ENCODE assay signal across 1 cellular context in genomic region chr11:813440-814096, GRCh38.
TF ChIP-seq lines count a peak whose summit lies in the region.

No MANE protein-coding gene starts in this region.

TF ChIP-seq in K562, 482 proteins besides CTCF, POLR2A, EP300 and RAD21 (continued from another document):
- TF ChIP-seq MAX (CRISPR knock-in tag; IDR thresholded peaks at IDR 0.05), result peak; percentile 90
- TF ChIP-seq SMAD2 (IDR thresholded peaks at IDR 0.05; ENCODE audit: low read depth, low read length), result no peak
- no peak for TF ChIP-seq KLF6 (CRISPR knock-in tag; IDR thresholded peaks at IDR 0.05; ENCODE audit: borderline replicate concordance)
- no peak for TF ChIP-seq MBD2 (IDR thresholded peaks at IDR 0.05; ENCODE audit: borderline replicate concordance, low read depth)
- 0 out of 2 replicates have a peak, but pooled peaks have one; percentile 34 for TF ChIP-seq SP1 (CRISPR knock-in tag; IDR thresholded peaks at IDR 0.05)
- no peak for TF ChIP-seq ZNF184 (CRISPR knock-in tag; IDR thresholded peaks at IDR 0.05)
- no peak for TF ChIP-seq SMARCA5 (IDR thresholded peaks at IDR 0.05)
- TF ChIP-seq ZBTB11 (CRISPR knock-in tag; IDR thresholded peaks at IDR 0.05), result no peak
- no peak for TF ChIP-seq KAT7 (CRISPR knock-in tag; IDR thresholded peaks at IDR 0.05; ENCODE audit: borderline replicate concordance)
- 0 out of 2 replicates have a peak, but pooled peaks have one; percentile 66 for TF ChIP-seq LCOR (CRISPR knock-in tag; IDR thresholded peaks at IDR 0.05)
- TF ChIP-seq CBFB (CRISPR knock-in tag; IDR thresholded peaks at IDR 0.05), result no peak
- 0 out of 2 replicates have a peak, but pooled peaks have one; percentile 14 for TF ChIP-seq RUNX1 (IDR thresholded peaks at IDR 0.05; ENCODE audit: low read depth)
- TF ChIP-seq FOXM1 (IDR thresholded peaks at IDR 0.05; ENCODE audit: low read depth), result no peak
- no peak for TF ChIP-seq FOXM1 (CRISPR knock-in tag; IDR thresholded peaks at IDR 0.05; ENCODE audit: low read depth)
- TF ChIP-seq ZNF57 (CRISPR knock-in tag; IDR thresholded peaks at IDR 0.05), result no peak
- TF ChIP-seq FOXK1 (CRISPR knock-in tag; IDR thresholded peaks at IDR 0.05; ENCODE audit: borderline replicate concordance), result peak; percentile 85
- no peak for TF ChIP-seq ZNF77 (CRISPR knock-in tag; IDR thresholded peaks at IDR 0.05)
- TF ChIP-seq SIN3A (IDR thresholded peaks at IDR 0.05; ENCODE audit: borderline replicate concordance in 2 of 2, control insufficient read depth in 1 of 2, low read depth in 2 of 2, low read length in 2 of 2), result peak; percentile 49 to 59; a peak in 3 of 4 replicates
- TF ChIP-seq ZNF445 (CRISPR knock-in tag; IDR thresholded peaks at IDR 0.05; ENCODE audit: low read depth), result no peak
- TF ChIP-seq STAT5A (IDR thresholded peaks at IDR 0.05; ENCODE audit: borderline replicate concordance, low read length), result no peak; the same call in 1 of the 2 replicates
- TF ChIP-seq ZNF444 (CRISPR knock-in tag; IDR thresholded peaks at IDR 0.05), result no peak
- TF ChIP-seq TFE3 (CRISPR knock-in tag; IDR thresholded peaks at IDR 0.05), result no peak
- no peak for TF ChIP-seq AFF4 (CRISPR knock-in tag; IDR thresholded peaks at IDR 0.05)
- TF ChIP-seq ZNF76 (CRISPR knock-in tag; IDR thresholded peaks at IDR 0.05; ENCODE audit: borderline replicate concordance), result no peak
TF ChIP-seq in K562: peak in this region for 25.
